ENCODE assay signal across 10 cellular contexts in the genomic region with DNA sequence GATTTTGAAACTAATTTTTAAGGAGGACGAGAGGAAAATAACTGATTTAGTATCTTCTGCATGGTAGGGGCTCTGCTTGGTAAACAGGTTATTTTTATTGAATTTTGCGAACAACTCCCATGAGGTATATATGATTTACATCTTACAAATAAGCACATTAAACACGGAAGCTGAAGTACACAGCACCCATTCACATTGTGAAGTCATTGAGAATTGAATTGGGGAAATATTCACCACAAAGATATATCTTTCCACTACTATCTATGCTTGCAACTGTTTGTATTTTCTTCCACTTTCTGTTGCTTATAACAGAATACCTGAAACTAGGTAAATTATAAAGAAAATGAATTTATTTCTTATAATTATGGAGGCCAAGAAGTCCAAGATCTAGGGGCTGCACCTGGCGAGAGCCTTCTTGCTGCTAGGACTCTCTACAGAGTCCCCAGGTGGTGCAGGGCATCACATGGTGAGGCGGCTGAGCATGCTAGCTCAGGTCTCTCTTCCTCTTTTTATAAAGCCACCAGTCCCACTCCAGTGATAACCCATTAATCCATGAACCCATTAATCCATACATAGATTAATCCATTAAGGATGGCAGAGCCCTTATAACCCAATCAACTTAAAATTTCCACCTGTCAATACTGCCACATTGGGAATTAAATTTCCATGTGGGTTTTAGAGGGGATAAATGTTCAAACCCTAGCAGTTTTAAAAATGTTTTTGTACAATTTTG.
DNase-seq lines count a peak whose midpoint lies in the region; ATAC-seq and TF ChIP-seq lines count a peak whose summit lies in the region.
"Had no signal": no experiment of that assay in that cellular context is flagged by ENCODE, and none has a peak within 500 bp of the region (broad histone marks: within the 10 kb centered on the region; RNA-seq: fewer than 3 reads in every experiment).

No MANE protein-coding gene starts in this region.

- DNase-seq in amniotic epithelial cell (ENCODE audit: low read depth) (peak; percentile 27), 8988T (no peak), T1000 (lab: John Stamatoyannopoulos, UW) (no peak), vagina (ENCODE audit: extremely low spot score in 2 of 2) (no peak), dorsolateral prefrontal cortex (no peak)
- DNase-seq: activated CD4-positive, alpha-beta T cell treated with anti-CD3 and anti-CD28 coated beads for 36 hours had no signal

- H3K27ac ChIP-seq in vagina (no peak overlapping the region), dorsolateral prefrontal cortex (peak overlapping the region in 9 of 59 donors; percentile 8 to 66 (median 15))

- intact Hi-C loops in vagina (cut with DNase I) (no loop called here), dorsolateral prefrontal cortex (cut with DNase I) (no loop called here)

- H3K4me3 ChIP-seq in vagina: no peak overlapping the region
- H3K4me3 ChIP-seq in dorsolateral prefrontal cortex: peak overlapping the region in 2 of 59 donors; percentile 2 to 6
- H3K4me3 ChIP-seq: skin epidermis had no signal

- no peaks in the 10 kb centered on the region for H3K9me3 ChIP-seq in vagina

- ATAC-seq in GM18505 (IDR thresholded peaks at IDR 0.05; ENCODE audit: unreplicated experiment): peak; percentile 89
- peak; percentile 82 for ATAC-seq in GM21447 (IDR thresholded peaks at IDR 0.05; ENCODE audit: unreplicated experiment)
- ATAC-seq in HG03135 (IDR thresholded peaks at IDR 0.05; ENCODE audit: unreplicated experiment): peak; percentile 93
- ATAC-seq: activated CD4-positive, alpha-beta T cell treated with anti-CD3 and anti-CD28 coated beads for 36 hours had no signal

- H3K36me3 ChIP-seq in vagina: no peaks in the 10 kb centered on the region

- H3K27me3 ChIP-seq in vagina (no peaks in the 10 kb centered on the region), dorsolateral prefrontal cortex (no peaks in the 10 kb centered on the region)

- H3K4me1 ChIP-seq in vagina: peaks cover 5% of the 10 kb centered on the region

- TF ChIP-seq CTCF in vagina (IDR thresholded peaks at IDR 0.05): no peak
- no peak for TF ChIP-seq CTCF in dorsolateral prefrontal cortex (IDR thresholded peaks at IDR 0.05 in 54 of 56, conservative IDR thresholded peaks at IDR 0.05 in 2 of 56; ENCODE audit: low read depth in 1 of 56, partially characterized antibody in 56 of 56)

- TF ChIP-seq POLR2A in GM18505 (IDR thresholded peaks at IDR 0.05; ENCODE audit: borderline replicate concordance, extremely low read depth, insufficient read depth, insufficient read length) (no peak), vagina (IDR thresholded peaks at IDR 0.05) (no peak)
